In the genomic region with DNA sequence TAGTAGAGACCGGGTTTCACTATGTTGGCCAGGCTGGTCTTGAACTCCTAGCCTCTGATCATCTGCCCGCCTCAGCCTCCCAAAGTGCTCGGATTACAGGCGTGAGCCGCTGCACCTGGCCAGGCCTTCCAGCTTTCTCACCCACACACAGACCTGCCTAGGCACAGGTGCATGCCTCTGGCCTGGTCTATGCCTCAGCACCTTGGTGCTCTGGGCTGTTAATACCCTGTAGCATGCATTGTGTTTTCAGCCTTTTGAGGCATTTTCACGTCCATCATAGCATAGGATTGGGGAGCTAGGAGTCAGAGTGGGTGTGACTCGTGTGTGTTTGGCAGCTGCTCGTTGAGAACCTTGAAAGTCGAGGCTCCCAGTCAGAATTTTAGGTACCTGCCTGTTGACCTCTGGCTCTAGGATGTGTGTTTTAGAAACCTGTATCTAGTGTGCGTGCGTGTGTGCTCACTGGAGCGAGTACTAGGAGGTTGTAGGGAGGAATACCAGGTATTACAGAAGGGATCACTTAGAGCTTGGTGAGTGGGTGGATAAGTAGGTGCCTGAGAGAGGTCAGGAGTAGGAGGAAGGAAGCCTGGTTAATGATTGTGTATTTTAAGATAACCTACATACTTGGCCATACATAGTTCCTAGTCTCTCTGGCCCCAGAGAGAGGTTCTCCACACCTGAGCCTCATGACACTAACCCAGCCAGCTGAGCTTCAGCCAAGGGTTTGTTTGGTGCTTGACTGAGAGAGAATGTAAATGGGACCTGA, we compare ENCODE assay signal across 8 cellular contexts. TPM values are rescaled to one million over a fixed set of nuclear protein-coding genes. Genes with fewer than 3 reads are reported as not detected.
DNase-seq lines count a peak whose midpoint lies in the region; ATAC-seq and TF ChIP-seq lines count a peak whose summit lies in the region.
"Had no signal": no experiment of that assay in that cellular context is flagged by ENCODE, and none has a peak within 500 bp of the region (broad histone marks: within the 10 kb centered on the region; RNA-seq: fewer than 3 reads in every experiment).

No MANE protein-coding gene starts in this region.

- H3K4me1 Mint-ChIP-seq in Calu3 (ENCODE audit: low read depth, unreplicated experiment) = peaks cover 53% of the 10 kb centered on the region
- peaks cover 14% of the 10 kb centered on the region for H3K4me1 Mint-ChIP-seq in endodermal cell
- peaks cover 26% of the 10 kb centered on the region for H3K4me1 Mint-ChIP-seq in progenitor cell of endocrine pancreas (ENCODE audit: low read depth)

- H3K9ac ChIP-seq in endodermal cell (ENCODE audit: extremely low read depth, low read length, poor library complexity, severe bottlenecking) = no peak overlapping the region

- TF ChIP-seq CTCF in Calu3 (IDR thresholded peaks at IDR 0.05; ENCODE audit: unreplicated experiment) (no peak), LNCaP clone FGC (IDR thresholded peaks at IDR 0.05; ENCODE audit: control insufficient read depth, extremely low read depth, insufficient read depth) (no peak), endodermal cell (conservative IDR thresholded peaks at IDR 0.05) (no peak), progenitor cell of endocrine pancreas (IDR thresholded peaks at IDR 0.05; ENCODE audit: unreplicated experiment) (no peak), omental fat pad (IDR thresholded peaks at IDR 0.05) (no peak)

- no peak overlapping the region for H3K27ac ChIP-seq in endodermal cell (ENCODE audit: low read depth, low read length)

- BruUV-seq in Calu3 (replicated peaks; lab: Mats Ljungman, UMichigan) = no TSS peak

- ATAC-seq in omental fat pad (ENCODE audit: low FRiP score) = no peak

- H3K4me1 ChIP-seq in endodermal cell (ENCODE audit: control insufficient read depth, insufficient read depth, low read length) = no peaks in the 10 kb centered on the region

- H3K27ac Mint-ChIP-seq in Calu3 (ENCODE audit: unreplicated experiment) (peak overlapping the region; percentile 67), endodermal cell (peak overlapping the region; percentile 30), progenitor cell of endocrine pancreas (peak overlapping the region; percentile 95)

- intact Hi-C loops in Calu3 (cut with micrococcal nuclease; ENCODE audit: unreplicated experiment) = no loop called here
- intact Hi-C loops in posterior vena cava (cut with DNase I) = no loop called here

- peaks cover 39% of the 10 kb centered on the region for H3K36me3 Mint-ChIP-seq in Calu3 (ENCODE audit: insufficient read depth, unreplicated experiment)
- H3K36me3 Mint-ChIP-seq in endodermal cell (ENCODE audit: low read depth) = peaks cover 53% of the 10 kb centered on the region
- peaks cover 11% of the 10 kb centered on the region for H3K36me3 Mint-ChIP-seq in progenitor cell of endocrine pancreas (ENCODE audit: insufficient read depth)

- peak overlapping the region; percentile 70 for H3K4me3 Mint-ChIP-seq in Calu3 (ENCODE audit: low read depth, unreplicated experiment)
- H3K4me3 Mint-ChIP-seq in endodermal cell = peak overlapping the region; percentile 13
- peak overlapping the region; percentile 37 for H3K4me3 Mint-ChIP-seq in progenitor cell of endocrine pancreas (ENCODE audit: low read depth)

- no peaks in the 10 kb centered on the region for H3K27me3 ChIP-seq in endodermal cell (ENCODE audit: control insufficient read depth, insufficient read depth, low read length, poor library complexity, severe bottlenecking)

- H3K27me3 Mint-ChIP-seq in Calu3 (ENCODE audit: unreplicated experiment) (no peaks in the 10 kb centered on the region), endodermal cell (ENCODE audit: insufficient read depth) (no peaks in the 10 kb centered on the region), progenitor cell of endocrine pancreas (no peaks in the 10 kb centered on the region)

- H3K9me3 Mint-ChIP-seq in Calu3 (ENCODE audit: low read depth, unreplicated experiment) (no peaks in the 10 kb centered on the region), endodermal cell (no peaks in the 10 kb centered on the region), progenitor cell of endocrine pancreas (ENCODE audit: low read depth) (no peaks in the 10 kb centered on the region)

- H3K4me3 ChIP-seq in LNCaP clone FGC (ENCODE audit: low read depth, low read length) = no peak overlapping the region
- H3K4me3 ChIP-seq in endodermal cell (ENCODE audit: low read length) = peak overlapping the region; percentile 14

- CTCF ChIA-PET in Calu3 (lab: Charles Lee) = interaction anchor here (0.6 to 3.6 kb wide), 12 partner anchors 11 to 133 kb away, joined by 3 to 18 read pairs (median 4); a partner anchor contains a TSS

- H3K36me3 ChIP-seq in endodermal cell (ENCODE audit: control insufficient read depth, insufficient read depth, low read length) = peaks cover 64% of the 10 kb centered on the region

- DNase-seq in Calu3 = no peak
- peak; percentile 60 for DNase-seq in LNCaP clone FGC (ENCODE audit: low read depth)
- no peak for DNase-seq in endodermal cell
- no peak for DNase-seq in progenitor cell of endocrine pancreas (ENCODE audit: low spot score, unreplicated experiment)
- no peak for DNase-seq in posterior vena cava (ENCODE audit: low spot score)
- DNase-seq in NCI-H226 = no peak
- no peak for DNase-seq in omental fat pad (ENCODE audit: low spot score)
- DNase-seq: DMS79 treated with DMSO at 0.1 percent for 48 hours had no signal

- 82 to 87% methylated on average over 6 to 12 of the region's 12 CpGs for WGBS in endodermal cell (ENCODE audit: insufficient coverage in 1 of 2, insufficient read length in 1 of 2), 2 experiments

- no peaks in the 10 kb centered on the region for H3K9me3 ChIP-seq in endodermal cell (ENCODE audit: control insufficient read depth, low read length)

RNA-seq across cellular contexts. Expression of a gene that starts 20.0 kb away (rescaled TPM):
- total RNA-seq in Calu3 (2022) (68.0 and 69.9 TPM in 2 replicates), endodermal cell (100 to 1,000 TPM in 1 of 2 donors, 10 to 100 TPM in 1; 89.5 to 104 TPM), progenitor cell of endocrine pancreas (81.4 and 86.3 TPM in 2 replicates), posterior vena cava (10 to 100 TPM; 36.7 to 37.5 TPM), omental fat pad (10 to 100 TPM; 37.9 to 51.6 (median 45.4) TPM)
- polyA plus RNA-seq in endodermal cell (2013, experiment 1 of 2) = 50.0 TPM
- 52.3 TPM for polyA plus RNA-seq in endodermal cell (2013, experiment 2 of 2)

RNA-seq across cellular contexts. Expression of a gene that starts 29.8 kb away (rescaled TPM):
- 3.1 and 4.2 TPM in 2 replicates for total RNA-seq in Calu3 (2022)
- total RNA-seq in endodermal cell = 1 to 10 TPM; 1.8 to 2.7 TPM
- polyA plus RNA-seq in endodermal cell (2013, experiment 1 of 2) = 0.43 TPM
- 0.70 TPM for polyA plus RNA-seq in endodermal cell (2013, experiment 2 of 2)
- 1.8 and 2.3 TPM in 2 replicates for total RNA-seq in progenitor cell of endocrine pancreas
- 1 to 10 TPM in 1 of 2 donors, under 1 TPM in 1; 0.62 to 2.6 TPM for total RNA-seq in posterior vena cava
- 1 to 10 TPM; 1.0 to 2.6 (median 2.0) TPM for total RNA-seq in omental fat pad

RNA-seq across cellular contexts. Expression of a gene that starts 44.9 kb away (rescaled TPM):
- total RNA-seq in Calu3 (2022) (49.3 and 55.4 TPM in 2 replicates), endodermal cell (10 to 100 TPM; 56.5 to 73.2 TPM), progenitor cell of endocrine pancreas (91.6 and 93.8 TPM in 2 replicates), posterior vena cava (10 to 100 TPM; 46.1 to 56.3 TPM), omental fat pad (10 to 100 TPM; 45.8 to 66.5 (median 56.9) TPM)
- 38.3 TPM for polyA plus RNA-seq in endodermal cell (2013, experiment 1 of 2)
- 33.0 TPM for polyA plus RNA-seq in endodermal cell (2013, experiment 2 of 2)

Comparison
In these comparisons a context has a peak if more than half of its experiments do, and no peak if none do; other contexts are left out.
1. H3K27ac Mint-ChIP-seq: peak in every context shown above with its lines; median percentile 95 in progenitor cell of endocrine pancreas; 67 in Calu3; 30 in endodermal cell.
2. H3K4me3 Mint-ChIP-seq: peak in every context shown above with its lines; median percentile 70 in Calu3; 37 in progenitor cell of endocrine pancreas; 13 in endodermal cell.